In the genomic region with DNA sequence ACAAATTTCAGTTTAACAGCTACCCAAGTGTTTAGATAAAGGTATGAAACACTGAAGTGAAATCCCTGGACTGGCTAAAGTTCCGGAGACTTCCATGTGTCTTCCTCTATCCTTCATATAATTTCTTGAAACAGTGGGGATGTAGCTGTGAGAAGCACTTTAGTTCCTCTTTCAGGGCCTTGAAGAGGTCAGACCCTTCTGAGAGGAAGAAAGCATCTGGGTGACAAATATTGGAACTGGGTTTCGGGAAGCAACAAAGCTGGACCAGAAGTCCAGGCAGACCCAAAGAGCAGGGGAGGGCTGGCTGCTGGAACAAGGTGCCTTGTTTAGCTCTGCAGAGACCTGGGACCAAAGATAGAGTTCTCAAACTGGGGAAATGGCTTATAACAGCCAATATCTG, we compare ENCODE assay signal across 25 cellular contexts.
DNase-seq lines count a peak whose midpoint lies in the region; ATAC-seq and TF ChIP-seq lines count a peak whose summit lies in the region.
"Had no signal": no experiment of that assay in that cellular context is flagged by ENCODE, and none has a peak within 500 bp of the region (broad histone marks: within the 10 kb centered on the region; RNA-seq: fewer than 3 reads in every experiment).

No MANE protein-coding gene starts in this region.

- H3K9me3 ChIP-seq in RWPE2 (ENCODE audit: severe bottlenecking) (no peaks in the 10 kb centered on the region), hepatocyte (ENCODE audit: low read depth) (no peaks in the 10 kb centered on the region)
- H3K9me3 ChIP-seq: Caco-2, vagina had no signal

- WGBS in hepatocyte (ENCODE audit: low lambda C conversion rate, missing lambda C conversion rate) = 98% methylated on average over 2 of the region's 2 CpGs

- H3K79me2 ChIP-seq in hepatocyte = no peaks in the 10 kb centered on the region

- no peaks in the 10 kb centered on the region for H3K36me3 Mint-ChIP-seq in mesothelial cell of epicardium

- no peak overlapping the region for H3K4me2 ChIP-seq in hepatocyte

- TF ChIP-seq CTCF in RWPE2 (IDR thresholded peaks at IDR 0.05; ENCODE audit: poor library complexity, severe bottlenecking) (no peak), hepatocyte (IDR thresholded peaks at IDR 0.05; ENCODE audit: poor library complexity) (no peak), mesothelial cell of epicardium (IDR thresholded peaks at IDR 0.05; ENCODE audit: unreplicated experiment) (no peak)

- peaks cover 22% of the 10 kb centered on the region for H3K4me1 Mint-ChIP-seq in mesothelial cell of epicardium

- no peak overlapping the region for H2AFZ ChIP-seq in hepatocyte

- H3K27ac Mint-ChIP-seq in mesothelial cell of epicardium = no peak overlapping the region

- ATAC-seq in Right ventricle myocardium inferior (peak; percentile 57), RWPE2 (ENCODE audit: low read depth) (no peak), GM21423 (IDR thresholded peaks at IDR 0.05; ENCODE audit: unreplicated experiment) (no peak)
- ATAC-seq: activated T-cell treated with anti-CD3 and anti-CD28 coated beads, Interleukin-2, amount 50 U/mL, for 4 hours had no signal

- no peak for DNase-seq in Right ventricle myocardium inferior (ENCODE audit: missing footprints)
- no peak for DNase-seq in cardiac septum (ENCODE audit: low spot score)
- DNase-seq in RWPE2 (ENCODE audit: low spot score) = no peak
- no peak for DNase-seq in hepatocyte (ENCODE audit: low spot score)
- DNase-seq in pons (ENCODE audit: low spot score) = peak; percentile 76
- no peak for DNase-seq in T-helper 2 cell
- DNase-seq in mesothelial cell of epicardium (ENCODE audit: low spot score in 2 of 2, unreplicated experiment in 2 of 2) = no peak
- DNase-seq: activated CD4-positive, alpha-beta T cell treated with anti-CD3 and anti-CD28 coated beads for 48 hours; activated naive CD4-positive, alpha-beta T cell; activated T-cell treated with anti-CD3 and anti-CD28 coated beads, Interleukin-2, amount 50 U/mL, for 4 hours; brain microvascular endothelial cell; Caco-2; DMS79; effector CD4-positive, alpha-beta T cell; GF-D8; GM23248; NCI-H1048; NCI-H1930; NCI-H748 treated with DMSO at 0.1 percent for 48 hours; stimulated activated CD4-positive, alpha-beta T cell treated with anti-CD3 and anti-CD28 coated beads, Interleukin-12 subunit alpha, Interleukin-12 subunit beta, amount 100 ng/mL, for 4 hours; stimulated activated CD4-positive, alpha-beta T cell treated with anti-CD3 and anti-CD28 coated beads, Interleukin-4, amount 100 ng/mL, for 4 hours; stimulated activated naive CD4-positive, alpha-beta T cell; T-helper 1 cell had no signal

- no peaks in the 10 kb centered on the region for H3K36me3 ChIP-seq in RWPE2 (ENCODE audit: low read depth)
- H3K36me3 ChIP-seq in hepatocyte (replicated peaks; ENCODE audit: insufficient read depth, low read depth) = no peaks in the 10 kb centered on the region
- H3K36me3 ChIP-seq: brain microvascular endothelial cell, vagina had no signal

- peaks cover under 1% of the 10 kb centered on the region for H3K9me3 Mint-ChIP-seq in mesothelial cell of epicardium
- H3K9me3 Mint-ChIP-seq: activated T-cell treated with anti-CD3 and anti-CD28 coated beads, Interleukin-2, amount 50 U/mL, for 4 hours had no signal

- no peak overlapping the region for H3K4me3 Mint-ChIP-seq in mesothelial cell of epicardium
- H3K4me3 Mint-ChIP-seq: activated T-cell treated with anti-CD3 and anti-CD28 coated beads, Interleukin-2, amount 50 U/mL, for 4 hours had no signal

- intact Hi-C loops in Right ventricle myocardium inferior (cut with DNase I) (no loop called here), cardiac septum (cut with DNase I) (loop anchor here (10.0 kb wide), 1 partner anchor 56 kb away; no protein-coding TSS in a partner anchor)

- H4K20me1 ChIP-seq in hepatocyte (ENCODE audit: insufficient read depth, poor library complexity, severe bottlenecking) = no peaks in the 10 kb centered on the region

- H3K27me3 ChIP-seq in RWPE2 (ENCODE audit: insufficient read depth, poor library complexity, severe bottlenecking) (no peaks in the 10 kb centered on the region), hepatocyte (no peaks in the 10 kb centered on the region)
- H3K27me3 ChIP-seq: brain microvascular endothelial cell, vagina had no signal

- H3K4me1 ChIP-seq in RWPE2 (ENCODE audit: insufficient read depth, poor library complexity, severe bottlenecking) = peaks cover 40% of the 10 kb centered on the region
- peaks cover 15% of the 10 kb centered on the region for H3K4me1 ChIP-seq in hepatocyte (ENCODE audit: insufficient read depth)

- H3K27me3 Mint-ChIP-seq in mesothelial cell of epicardium (ENCODE audit: low read depth) = no peaks in the 10 kb centered on the region

- peak overlapping the region; percentile 99 for H3K27ac ChIP-seq in RWPE2 (ENCODE audit: poor library complexity, severe bottlenecking)
- H3K27ac ChIP-seq in hepatocyte = peak overlapping the region; percentile 72
- H3K27ac ChIP-seq: vagina had no signal

- no peak overlapping the region for H3K4me3 ChIP-seq in RWPE2 (ENCODE audit: severe bottlenecking)
- no peak overlapping the region for H3K4me3 ChIP-seq in hepatocyte
- H3K4me3 ChIP-seq: GM23248, vagina had no signal

- H3K9me2 ChIP-seq in hepatocyte (replicated peaks; ENCODE audit: insufficient read depth) = no peaks in the 10 kb centered on the region
